In the genomic region with DNA sequence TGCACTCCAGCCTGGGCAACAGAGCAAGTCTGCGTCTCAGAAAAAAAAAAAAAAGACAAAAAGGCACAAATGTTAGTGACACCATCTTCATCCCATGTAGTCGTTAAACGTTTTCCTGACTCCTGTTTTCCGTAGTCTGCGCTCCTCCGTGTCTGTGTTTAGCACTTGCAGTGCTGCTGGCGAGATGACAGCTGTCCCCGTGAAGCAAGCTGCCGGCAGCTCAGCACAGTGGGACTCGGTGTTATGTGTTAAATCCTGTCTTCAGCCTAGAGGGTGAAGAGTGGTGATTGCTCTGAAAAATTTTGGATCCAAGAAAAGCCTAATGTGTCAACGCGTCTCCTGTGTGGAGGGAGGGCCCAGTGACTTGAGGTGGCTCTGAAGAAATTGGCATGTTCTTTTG, we compare ENCODE assay signal across 16 cellular contexts.
"Had no signal": no experiment of that assay in that cellular context is flagged by ENCODE, and none has a peak within 500 bp of the region (broad histone marks: within the 10 kb centered on the region; RNA-seq: fewer than 3 reads in every experiment).

No MANE protein-coding gene starts in this region.

- H3K27ac Mint-ChIP-seq: activated naive CD8-positive, alpha-beta T cell; mesothelial cell of epicardium; natural killer cell treated with Interleukin-12 subunit alpha and Interleukin-12 subunit beta and Interleukin-15 and Interleukin-18, amount 100 ng/mL, for 72 hours; stimulated activated naive B cell treated with anti-CD40 and anti-IgM and Interleukin-4, amounts not matched to agents 10 μg/mL and 1 μg/mL and 100 μg/mL, for 72 hours had no signal

- H3K27me3 Mint-ChIP-seq: activated naive CD8-positive, alpha-beta T cell; natural killer cell treated with Interleukin-12 subunit alpha and Interleukin-12 subunit beta and Interleukin-15 and Interleukin-18, amount 100 ng/mL, for 72 hours; progenitor cell of endocrine pancreas; stimulated activated naive B cell treated with anti-CD40 and anti-IgM and Interleukin-4, amounts not matched to agents 10 μg/mL and 1 μg/mL and 100 μg/mL, for 72 hours had no signal

- H3K27ac ChIP-seq: adrenal gland, foreskin keratinocyte, hepatocyte, left lung had no signal

- H3K4me3 Mint-ChIP-seq: activated naive CD8-positive, alpha-beta T cell; immature natural killer cell; mesothelial cell of epicardium; natural killer cell treated with Interleukin-12 subunit alpha and Interleukin-12 subunit beta and Interleukin-15 and Interleukin-18, amount 100 ng/mL, for 72 hours; stimulated activated naive B cell treated with anti-CD40 and anti-IgM and Interleukin-4, amounts not matched to agents 10 μg/mL and 1 μg/mL and 100 μg/mL, for 72 hours had no signal

- H2AFZ ChIP-seq: hepatocyte had no signal

- H3K4me1 ChIP-seq: adrenal gland, foreskin keratinocyte, left lung had no signal

- H3K27me3 ChIP-seq: adrenal gland, foreskin keratinocyte, hepatocyte, left lung had no signal

- DNase-seq: activated gamma-delta T cell treated with Interleukin-2 at 50 U/mL for 16 hours; activated T-cell treated with anti-CD3 and anti-CD28 coated beads, Interleukin-2, amount 50 U/mL, for 1 hour; adrenal gland; effector CD4-positive, alpha-beta T cell; foreskin keratinocyte; immature natural killer cell; left lung; stimulated activated CD4-positive, alpha-beta T cell treated with anti-CD3 and anti-CD28 coated beads, Interleukin-2, amount 100 ng/mL, for 48 hours; stimulated activated CD8-positive, alpha-beta memory T cell treated with anti-CD3 and anti-CD28 coated beads, Interleukin-4, amount 100 ng/mL, for 48 hours; stimulated activated naive B cell treated with anti-CD40 and anti-IgM and Interleukin-4, amounts not matched to agents 10 μg/mL and 1 μg/mL and 100 μg/mL, for 72 hours; T-helper 9 cell had no signal

- H3K9me3 Mint-ChIP-seq: immature natural killer cell; mesothelial cell of epicardium; natural killer cell treated with Interleukin-12 subunit alpha and Interleukin-12 subunit beta and Interleukin-15 and Interleukin-18, amount 100 ng/mL, for 72 hours; stimulated activated naive B cell treated with anti-CD40 and anti-IgM and Interleukin-4, amounts not matched to agents 10 μg/mL and 1 μg/mL and 100 μg/mL, for 72 hours had no signal

- H3K4me3 ChIP-seq: adrenal gland, hepatocyte, left lung had no signal

- H3K4me2 ChIP-seq: hepatocyte had no signal

- H3K4me1 Mint-ChIP-seq: immature natural killer cell, mesothelial cell of epicardium had no signal

- H3K9me3 ChIP-seq: adrenal gland, left lung had no signal

- ATAC-seq: foreskin keratinocyte; left lung; natural killer cell treated with Interleukin-12 subunit alpha and Interleukin-12 subunit beta and Interleukin-15 and Interleukin-18, amount 100 ng/mL, for 72 hours; stimulated activated naive B cell treated with anti-CD40 and anti-IgM and Interleukin-4, amounts not matched to agents 10 μg/mL and 1 μg/mL and 100 μg/mL, for 72 hours had no signal

- H3K79me2 ChIP-seq: hepatocyte had no signal
